8 cellular contexts compared by ENCODE assay signal in genomic region chr13:51645154-51645650, GRCh38.
A peak's percentile ranks its signal among the peaks of the same experiment; 100 is the strongest.
DNase-seq lines count a peak whose midpoint lies in the region; ATAC-seq and TF ChIP-seq lines count a peak whose summit lies in the region.

No MANE protein-coding gene starts in this region.

- no peak for TF ChIP-seq CTCF in fibroblast of lung (conservative IDR thresholded peaks at IDR 0.05 in 1 of 2, IDR thresholded peaks at IDR 0.05 in 1 of 2; ENCODE audit: low read depth in 1 of 2, low read length in 2 of 2)

- H3K36me3 Mint-ChIP-seq in T-helper 2 cell treated with Interferon-gamma antibody and Interleukin-4, amounts not matched to agents 5 μg/mL and 100 μg/mL, for 36 hours (ENCODE audit: low read depth): peaks cover 3% of the 10 kb centered on the region

- peak; percentile 59 for ATAC-seq in HG02759 (IDR thresholded peaks at IDR 0.05; ENCODE audit: unreplicated experiment)
- no peak for ATAC-seq in GM18909 (IDR thresholded peaks at IDR 0.05; ENCODE audit: poor library complexity, unreplicated experiment)
- ATAC-seq in GM19452 (IDR thresholded peaks at IDR 0.05; ENCODE audit: unreplicated experiment): no peak

- no peaks in the 10 kb centered on the region for H3K27me3 ChIP-seq in BLaER1 treated with 17β-estradiol and CSF1 and Interleukin-3, amounts not matched to agents 10 nM and 100 nM
- no peaks in the 10 kb centered on the region for H3K27me3 ChIP-seq in fibroblast of lung (ENCODE audit: control insufficient read depth, insufficient read depth, low read length)
- H3K27me3 ChIP-seq in skeletal muscle satellite cell (ENCODE audit: control insufficient read depth, insufficient read depth, low read length): no peaks in the 10 kb centered on the region

- H3K27ac ChIP-seq in BLaER1 treated with 17β-estradiol and CSF1 and Interleukin-3, amounts not matched to agents 10 nM and 100 nM: peak overlapping the region; percentile 75 to 96 (median 90)
- peak overlapping the region; percentile 91 for H3K27ac ChIP-seq in fibroblast of lung (ENCODE audit: insufficient read depth, low read length)

- H3K4me1 ChIP-seq in BLaER1 treated with 17β-estradiol and CSF1 and Interleukin-3, amounts not matched to agents 10 nM and 100 nM: peaks cover 32 to 59% (median 51%) of the 10 kb centered on the region in 10 experiments
- H3K4me1 ChIP-seq in fibroblast of lung (ENCODE audit: control insufficient read depth, extremely low read depth, insufficient read depth, low read length) (peaks cover 20% of the 10 kb centered on the region), skeletal muscle satellite cell (ENCODE audit: control insufficient read depth, insufficient read depth, low read length) (peaks cover 47% of the 10 kb centered on the region)

- H3K27ac Mint-ChIP-seq in T-helper 2 cell treated with Interferon-gamma antibody and Interleukin-4, amounts not matched to agents 5 μg/mL and 100 μg/mL, for 36 hours: peak overlapping the region; percentile 62

- H4K20me1 ChIP-seq in BLaER1 treated with 17β-estradiol and CSF1 and Interleukin-3, amounts not matched to agents 10 nM and 100 nM: peaks cover 0 to 46% (median 0%) of the 10 kb centered on the region in 11 experiments; a peak in 3 of 22 replicates
- no peaks in the 10 kb centered on the region for H4K20me1 ChIP-seq in fibroblast of lung (ENCODE audit: control insufficient read depth, extremely low read depth, insufficient read depth, low read length)

- H3K9ac ChIP-seq in BLaER1 treated with 17β-estradiol and CSF1 and Interleukin-3, amounts not matched to agents 10 nM and 100 nM: peak overlapping the region; percentile 70 to 77 (median 74); a peak in 21 of 22 replicates
- no peak overlapping the region for H3K9ac ChIP-seq in fibroblast of lung (ENCODE audit: insufficient read depth, low read length)
- peak overlapping the region; percentile 72 for H3K9ac ChIP-seq in skeletal muscle satellite cell (ENCODE audit: low read depth, low read length)

- peaks cover 0 to 8% (median 0%) of the 10 kb centered on the region in 11 experiments; a peak in 3 of 22 replicates for H3K36me3 ChIP-seq in BLaER1 treated with 17β-estradiol and CSF1 and Interleukin-3, amounts not matched to agents 10 nM and 100 nM
- H3K36me3 ChIP-seq in fibroblast of lung (ENCODE audit: control insufficient read depth, insufficient read depth, low read length): no peaks in the 10 kb centered on the region
- no peaks in the 10 kb centered on the region for H3K36me3 ChIP-seq in skeletal muscle satellite cell (ENCODE audit: insufficient read depth, low read length)

- peaks cover 36% of the 10 kb centered on the region for H3K79me2 ChIP-seq in fibroblast of lung (ENCODE audit: control insufficient read depth, insufficient read depth, low read length)

- H3K4me3 Mint-ChIP-seq in T-helper 2 cell treated with Interferon-gamma antibody and Interleukin-4, amounts not matched to agents 5 μg/mL and 100 μg/mL, for 36 hours: peak overlapping the region; percentile 34

- H2AFZ ChIP-seq in fibroblast of lung (ENCODE audit: low read length): no peak overlapping the region

- H3K4me1 Mint-ChIP-seq in T-helper 2 cell treated with Interferon-gamma antibody and Interleukin-4, amounts not matched to agents 5 μg/mL and 100 μg/mL, for 36 hours (ENCODE audit: low read depth): peaks cover 28% of the 10 kb centered on the region

- H3K4me3 ChIP-seq in BLaER1 treated with 17β-estradiol and CSF1 and Interleukin-3, amounts not matched to agents 10 nM and 100 nM: peak overlapping the region in 5 of 10 experiments; percentile 20 to 38 (median 25); a peak in 9 of 20 replicates
- H3K4me3 ChIP-seq in fibroblast of lung (replicated peaks in 1 of 4; ENCODE audit: control extremely low read depth in 1 of 4, insufficient read depth in 1 of 4, low read depth in 3 of 4, low read length in 4 of 4): no peak overlapping the region
- peak overlapping the region; percentile 9 for H3K4me3 ChIP-seq in skeletal muscle satellite cell (ENCODE audit: low read length)

- H3K4me2 ChIP-seq in BLaER1 treated with 17β-estradiol and CSF1 and Interleukin-3, amounts not matched to agents 10 nM and 100 nM: peak overlapping the region; percentile 69 to 90 (median 76)
- H3K4me2 ChIP-seq in fibroblast of lung (ENCODE audit: extremely low read depth, insufficient read depth, low read length) (peak overlapping the region; percentile 74), skeletal muscle satellite cell (ENCODE audit: low read length) (peak overlapping the region; percentile 75)

- no peak for DNase-seq in T-helper 2 cell treated with Interferon-gamma antibody and Interleukin-4, amounts not matched to agents 5 μg/mL and 100 μg/mL, for 36 hours (ENCODE audit: low spot score)
- DNase-seq in fibroblast of lung (ENCODE audit: low read depth in 2 of 2): peak; percentile 70 to 90
- no peak for DNase-seq in NCI-H2029 (lab: John Stamatoyannopoulos, UW)

- H3K27me3 Mint-ChIP-seq in T-helper 2 cell treated with Interferon-gamma antibody and Interleukin-4, amounts not matched to agents 5 μg/mL and 100 μg/mL, for 36 hours (ENCODE audit: low read depth): no peaks in the 10 kb centered on the region

- H3K9me3 Mint-ChIP-seq in T-helper 2 cell treated with Interferon-gamma antibody and Interleukin-4, amounts not matched to agents 5 μg/mL and 100 μg/mL, for 36 hours: no peaks in the 10 kb centered on the region

- H3K9me3 ChIP-seq in BLaER1 treated with 17β-estradiol and CSF1 and Interleukin-3, amounts not matched to agents 10 nM and 100 nM (replicated peaks in 1 of 11): peaks cover 0 to 12% (median 3%) of the 10 kb centered on the region in 11 experiments; a peak in 3 of 22 replicates
- H3K9me3 ChIP-seq in fibroblast of lung (ENCODE audit: control insufficient read depth, insufficient read depth, low read depth, low read length): no peaks in the 10 kb centered on the region
- H3K9me3 ChIP-seq in skeletal muscle satellite cell (replicated peaks; ENCODE audit: low read length): no peaks in the 10 kb centered on the region

Comparison
In these comparisons a context has a peak if more than half of its experiments do, and no peak if none do; other contexts are left out.
1. DNase-seq: peak in fibroblast of lung (2 of 2); none in T-helper 2 cell treated with Interferon-gamma antibody and Interleukin-4, amounts not matched to agents 5 μg/mL and 100 μg/mL, for 36 hours (single experiment) and NCI-H2029 (single experiment).
2. Peak in every context shown above with its lines, with median percentiles within 50 percentile points of each other: H3K4me2 ChIP-seq.